In the genomic region with DNA sequence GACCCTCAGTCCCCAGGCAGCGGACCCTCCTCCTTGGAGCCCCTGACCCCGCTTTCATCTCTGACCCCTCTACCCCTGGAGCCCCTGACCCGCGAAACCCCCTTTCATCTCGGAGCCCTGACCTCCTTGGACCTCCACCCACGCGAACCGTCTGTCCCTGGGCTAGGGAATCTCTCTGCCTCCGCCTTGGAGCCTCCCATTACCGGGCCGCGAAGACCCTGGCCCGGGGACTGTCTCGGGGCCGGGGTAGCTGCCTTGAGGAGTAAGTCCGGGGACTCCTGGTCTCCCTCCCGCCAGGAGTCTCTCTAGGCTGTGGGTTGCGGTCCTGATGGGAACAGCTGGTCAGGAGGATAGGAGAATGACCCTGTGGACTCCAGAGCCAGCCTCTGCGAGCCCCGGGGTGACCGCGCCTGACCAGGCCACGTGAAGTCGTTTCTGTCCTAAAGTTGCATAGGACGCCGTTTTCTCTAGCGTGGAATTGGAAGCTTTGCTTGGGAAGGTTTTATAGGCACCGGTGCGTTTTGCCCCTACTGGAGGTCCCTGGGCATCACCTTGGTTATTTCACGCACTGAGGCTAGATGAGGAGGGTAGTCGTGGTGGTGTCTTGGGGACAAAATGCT, we compare ENCODE assay signal across 8 cellular contexts. TPM values are rescaled to one million over a fixed set of nuclear protein-coding genes. Genes with fewer than 3 reads are reported as not detected.
A peak's percentile ranks its signal among the peaks of the same experiment; 100 is the strongest.
DNase-seq lines count a peak whose midpoint lies in the region; ATAC-seq and TF ChIP-seq lines count a peak whose summit lies in the region.

No MANE protein-coding gene starts in this region.

- H3K4me1 ChIP-seq in colonic mucosa = peaks cover 6% of the 10 kb centered on the region

- H3K4me3 ChIP-seq in MG63 (peak overlapping the region; percentile 31), colonic mucosa (peak overlapping the region; percentile 48)

- no peak for TF ChIP-seq CTCF in colonic mucosa (IDR thresholded peaks at IDR 0.05)

- peak overlapping the region; percentile 80 to 98 for H3K9ac ChIP-seq in colonic mucosa (ENCODE audit: low read depth in 2 of 2, low read length in 2 of 2)

- H3K36me3 ChIP-seq in MG63 (no peaks in the 10 kb centered on the region), colonic mucosa (no peaks in the 10 kb centered on the region)

- H3K27me3 ChIP-seq in MG63 (no peaks in the 10 kb centered on the region), colonic mucosa (no peaks in the 10 kb centered on the region)

- H3K27ac ChIP-seq in colonic mucosa = peak overlapping the region; percentile 47

- no peak for ATAC-seq in GM18867 (IDR thresholded peaks at IDR 0.05; ENCODE audit: unreplicated experiment)

- DNase-seq in ELF-1 (ENCODE audit: low read depth, low spot score) (peak; percentile 53), MG63 (no peak), colonic mucosa (peak; percentile 49), myocyte (ENCODE audit: low read depth) (peak; percentile 84), NCI-H1048 (lab: John Stamatoyannopoulos, UW) (no peak), NCI-H1417 (lab: John Stamatoyannopoulos, UW) (no peak), NCI-H69 (lab: John Stamatoyannopoulos, UW) (no peak)

- no peaks in the 10 kb centered on the region for H3K9me3 ChIP-seq in MG63
- no peaks in the 10 kb centered on the region for H3K9me3 ChIP-seq in colonic mucosa

- intact Hi-C loops in colonic mucosa (cut with DNase I) = no loop called here

RNA-seq across cellular contexts. Expression of a gene that starts 0.8 kb away (rescaled TPM):
- total RNA-seq in MG63 (2014; rRNA removed; shearing (Covaris generic); ENCODE audit: low replicate concordance) = 15.3 and 16.3 TPM in 2 replicates
- total RNA-seq in colonic mucosa (10 to 100 TPM; 43.2 to 46.6 TPM), myocyte (48.6 and 51.8 TPM in 2 replicates)
- polyA plus RNA-seq in myocyte (2012) = 31.4 TPM

Comparison
In these comparisons a context has a peak if more than half of its experiments do, and no peak if none do; other contexts are left out.
1. DNase-seq: peak in ELF-1 (single experiment), colonic mucosa (single experiment) and myocyte (single experiment); none in MG63 (single experiment), NCI-H1048 (single experiment), NCI-H1417 (0 of 3) and NCI-H69 (single experiment).